Comparison of ENCODE assay signal across 2 cellular contexts in genomic region chr6:137236581-137237355, GRCh38.
TF ChIP-seq lines count a peak whose summit lies in the region.

No MANE protein-coding gene starts in this region.

TF ChIP-seq in SK-N-SH, 30 proteins besides CTCF, POLR2A, EP300 and RAD21:
- no peak for TF ChIP-seq GATA2 (CRISPR knock-in tag; IDR thresholded peaks at IDR 0.05)
- TF ChIP-seq SMC3 (IDR thresholded peaks at IDR 0.05; ENCODE audit: low read depth, low read length) = no peak
- TF ChIP-seq FOXM1 (IDR thresholded peaks at IDR 0.05; ENCODE audit: low read depth) = no peak
- TF ChIP-seq RXRA (IDR thresholded peaks at IDR 0.05; ENCODE audit: borderline replicate concordance, low read depth) = no peak
- TF ChIP-seq SIN3A (IDR thresholded peaks at IDR 0.05; ENCODE audit: borderline replicate concordance, low read depth, low read length) = no peak
- no peak for TF ChIP-seq FOSL2 (IDR thresholded peaks at IDR 0.05; ENCODE audit: borderline replicate concordance, low read depth)
- no peak for TF ChIP-seq NFIC (IDR thresholded peaks at IDR 0.05; ENCODE audit: borderline replicate concordance)
- TF ChIP-seq FOXJ3 (CRISPR knock-in tag; IDR thresholded peaks at IDR 0.05) = no peak
- TF ChIP-seq NRF1 (IDR thresholded peaks at IDR 0.05; ENCODE audit: low read depth, low read length) = no peak
- TF ChIP-seq GABPA (IDR thresholded peaks at IDR 0.05; ENCODE audit: low read depth) = no peak

TF ChIP-seq in SK-N-SH treated with all-trans-retinoic acid at 6 μM for 48 hours, 23 proteins besides CTCF, POLR2A, EP300 and RAD21:
- TF ChIP-seq OSR1 (CRISPR knock-in tag; IDR thresholded peaks at IDR 0.05) (no peak), ZNF70 (CRISPR knock-in tag; IDR thresholded peaks at IDR 0.05) (no peak), ARNTL (CRISPR knock-in tag; IDR thresholded peaks at IDR 0.05; ENCODE audit: borderline replicate concordance, low read depth) (no peak), ZFP3 (CRISPR knock-in tag; IDR thresholded peaks at IDR 0.05) (no peak), ISL1 (CRISPR knock-in tag; IDR thresholded peaks at IDR 0.05) (no peak), GLIS3 (CRISPR knock-in tag; IDR thresholded peaks at IDR 0.05) (no peak), ZNF8 (CRISPR knock-in tag; IDR thresholded peaks at IDR 0.05) (no peak), BACH2 (CRISPR knock-in tag; IDR thresholded peaks at IDR 0.05; ENCODE audit: borderline replicate concordance) (no peak), SNAI2 (CRISPR knock-in tag; IDR thresholded peaks at IDR 0.05) (no peak), TOX (CRISPR knock-in tag; IDR thresholded peaks at IDR 0.05; ENCODE audit: borderline replicate concordance) (no peak), TSHZ2 (CRISPR knock-in tag; IDR thresholded peaks at IDR 0.05) (no peak), TCF4 (CRISPR knock-in tag; IDR thresholded peaks at IDR 0.05; ENCODE audit: borderline replicate concordance) (no peak)
